Comparison of ENCODE assay signal across 21 cellular contexts in genomic region chr7:155161690-155162089, GRCh38.
DNase-seq lines count a peak whose midpoint lies in the region; FAIRE-seq and TF ChIP-seq lines count a peak whose summit lies in the region.
"Had no signal": no experiment of that assay in that cellular context is flagged by ENCODE, and none has a peak within 500 bp of the region (broad histone marks: within the 10 kb centered on the region; RNA-seq: fewer than 3 reads in every experiment).

No MANE protein-coding gene starts in this region.

- H3K4me3 Mint-ChIP-seq in activated CD4-positive, alpha-beta T cell treated with anti-CD3 and anti-CD28 coated beads, Interleukin-2, amount 10 ng/mL, durations not matched to agents 24 days and 14 days: no peak overlapping the region
- no peak overlapping the region for H3K4me3 Mint-ChIP-seq in type B pancreatic cell
- H3K4me3 Mint-ChIP-seq: B cell; CD4-positive, CD25-positive, alpha-beta regulatory T cell; CD8-positive, alpha-beta T cell; GM23338; H9; HFFc6 had no signal

- FAIRE-seq in GM12892 (lab: Jason Lieb, UNC): no peak
- FAIRE-seq: A204.1, GM12878, GM18507 had no signal

- TF ChIP-seq CTCF in type B pancreatic cell (conservative IDR thresholded peaks at IDR 0.05): no peak

- no peaks in the 10 kb centered on the region for H3K36me3 Mint-ChIP-seq in activated CD4-positive, alpha-beta T cell treated with anti-CD3 and anti-CD28 coated beads, Interleukin-2, amount 10 ng/mL, durations not matched to agents 24 days and 14 days (ENCODE audit: low read depth)
- H3K36me3 Mint-ChIP-seq in type B pancreatic cell: no peaks in the 10 kb centered on the region
- H3K36me3 Mint-ChIP-seq: CD4-positive, CD25-positive, alpha-beta regulatory T cell; CD8-positive, alpha-beta T cell had no signal

- DNase-seq in activated CD4-positive, alpha-beta T cell treated with anti-CD3 and anti-CD28 coated beads, Interleukin-2, amount 10 ng/mL, durations not matched to agents 24 days and 14 days: peak; percentile 43
- no peak for DNase-seq in activated CD4-positive, alpha-beta T cell treated with anti-CD3 and anti-CD28 coated beads, Interleukin-2, amount 50 U/mL, for 1 hour
- DNase-seq in activated effector memory CD4-positive, alpha-beta T cell treated with anti-CD3 and anti-CD28 coated beads, Interleukin-2, amount 50 U/mL, for 16 hours: peak; percentile 14
- no peak for DNase-seq in activated effector memory CD4-positive, alpha-beta T cell treated with Interleukin-2 at 50 U/mL for 16 hours
- DNase-seq in left kidney (ENCODE audit: low read depth, low spot score) (peak; percentile 15), type B pancreatic cell (ENCODE audit: extremely low spot score, unreplicated experiment) (no peak), GM12892 (ENCODE audit: insufficient read length) (no peak)
- DNase-seq: Caco-2; CD4-positive, CD25-positive, alpha-beta regulatory T cell; CD8-positive, alpha-beta T cell; DMS 273 treated with DMSO at 0.1 percent for 48 hours; DMS79; EL; GDM1; H9; HFFc6 had no signal

- no peak for TF ChIP-seq POLR2A in GM12892 (IDR thresholded peaks at IDR 0.05; ENCODE audit: low read depth, low read length)

- no peaks in the 10 kb centered on the region for H3K4me1 Mint-ChIP-seq in activated CD4-positive, alpha-beta T cell treated with anti-CD3 and anti-CD28 coated beads, Interleukin-2, amount 10 ng/mL, durations not matched to agents 24 days and 14 days
- H3K4me1 Mint-ChIP-seq in type B pancreatic cell (ENCODE audit: unreplicated experiment): no peaks in the 10 kb centered on the region
- H3K4me1 Mint-ChIP-seq: B cell; CD4-positive, CD25-positive, alpha-beta regulatory T cell; GM23338; H9 had no signal

- intact Hi-C loops in activated CD4-positive, alpha-beta T cell treated with anti-CD3 and anti-CD28 coated beads, Interleukin-2, amount 10 ng/mL, durations not matched to agents 24 days and 14 days (cut with micrococcal nuclease): no loop called here

- H3K9me3 Mint-ChIP-seq in activated CD4-positive, alpha-beta T cell treated with anti-CD3 and anti-CD28 coated beads, Interleukin-2, amount 10 ng/mL, durations not matched to agents 24 days and 14 days: no peaks in the 10 kb centered on the region
- no peaks in the 10 kb centered on the region for H3K9me3 Mint-ChIP-seq in type B pancreatic cell
- H3K9me3 Mint-ChIP-seq: CD8-positive, alpha-beta T cell; HFFc6 had no signal

- no peak overlapping the region for H3K27ac Mint-ChIP-seq in activated CD4-positive, alpha-beta T cell treated with anti-CD3 and anti-CD28 coated beads, Interleukin-2, amount 10 ng/mL, durations not matched to agents 24 days and 14 days
- H3K27ac Mint-ChIP-seq in type B pancreatic cell: no peak overlapping the region
- H3K27ac Mint-ChIP-seq: B cell; CD4-positive, CD25-positive, alpha-beta regulatory T cell; CD8-positive, alpha-beta T cell; GM23338; H9; HFFc6 had no signal

- H3K27me3 Mint-ChIP-seq in activated CD4-positive, alpha-beta T cell treated with anti-CD3 and anti-CD28 coated beads, Interleukin-2, amount 10 ng/mL, durations not matched to agents 24 days and 14 days: peaks cover 22% of the 10 kb centered on the region
- peaks cover 21% of the 10 kb centered on the region for H3K27me3 Mint-ChIP-seq in type B pancreatic cell

Comparison
In these comparisons a context has a peak if more than half of its experiments do, and no peak if none do; other contexts are left out.
1. DNase-seq: peak in activated CD4-positive, alpha-beta T cell treated with anti-CD3 and anti-CD28 coated beads, Interleukin-2, amount 10 ng/mL, durations not matched to agents 24 days and 14 days (single experiment), activated effector memory CD4-positive, alpha-beta T cell treated with anti-CD3 and anti-CD28 coated beads, Interleukin-2, amount 50 U/mL, for 16 hours (single experiment) and left kidney (single experiment); none in activated CD4-positive, alpha-beta T cell treated with anti-CD3 and anti-CD28 coated beads, Interleukin-2, amount 50 U/mL, for 1 hour (single experiment), activated effector memory CD4-positive, alpha-beta T cell treated with Interleukin-2 at 50 U/mL for 16 hours (single experiment), type B pancreatic cell (single experiment) and GM12892 (single experiment).